19 cellular contexts compared by ENCODE assay signal in the genomic region with DNA sequence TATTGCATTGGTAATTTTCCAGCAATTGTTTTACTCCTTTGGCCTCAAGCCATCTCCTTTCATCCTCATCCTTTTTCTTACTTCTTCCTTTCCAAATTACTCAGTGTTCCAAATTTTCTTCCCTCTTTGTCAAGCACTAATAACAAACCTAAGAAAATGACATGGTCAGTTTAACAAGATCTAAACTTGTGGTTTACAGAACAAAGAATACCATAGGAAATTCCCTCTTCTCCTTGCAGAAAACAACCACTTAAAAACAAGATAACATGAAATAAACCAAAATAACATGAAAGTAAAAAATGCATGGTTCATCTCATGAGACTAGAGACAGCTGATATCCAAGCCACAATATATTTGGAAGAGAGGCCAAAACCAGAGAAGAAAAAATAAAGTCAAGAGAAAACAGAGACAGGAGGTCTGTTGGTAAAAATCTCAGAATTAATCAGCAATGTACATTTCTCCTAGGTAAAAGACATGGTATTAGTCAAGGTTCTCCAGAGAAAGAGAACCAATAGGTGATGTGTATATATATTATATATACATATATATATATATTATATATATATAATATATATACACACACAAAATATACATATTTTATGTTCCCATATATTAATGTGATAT. TPM values are rescaled to one million over a fixed set of nuclear protein-coding genes. Genes with fewer than 3 reads are reported as not detected.
DNase-seq lines count a peak whose midpoint lies in the region; ATAC-seq, FAIRE-seq and TF ChIP-seq lines count a peak whose summit lies in the region.
"Had no signal": no experiment of that assay in that cellular context is flagged by ENCODE, and none has a peak within 500 bp of the region (broad histone marks: within the 10 kb centered on the region; RNA-seq: fewer than 3 reads in every experiment).

No MANE protein-coding gene starts in this region.

- FAIRE-seq in frontal cortex (lab: Jason Lieb, UNC): peak; percentile 33

- in situ Hi-C loops in GM13977 (cut with MboI; ENCODE audit: low pct_unique_long_range_greater_than_20kb, low sequenced_read_pairs, unreplicated experiment): no loop called here

- ATAC-seq in GM21717 (IDR thresholded peaks at IDR 0.05; ENCODE audit: unreplicated experiment) (peak; percentile 59), HG03442 (IDR thresholded peaks at IDR 0.05; ENCODE audit: unreplicated experiment) (peak; percentile 53)
- ATAC-seq in activated T-cell treated with anti-CD3 and anti-CD28 coated beads, Interleukin-2, amount 50 U/mL, for 72 hours (replicated peaks in 1 of 2): no peak
- ATAC-seq: left lobe of liver, right lobe of liver, T-cell had no signal

- TF ChIP-seq CTCF in GM13977 (IDR thresholded peaks at IDR 0.05; ENCODE audit: extremely low read depth, insufficient read depth, missing control alignments) (no peak), chondrocyte (IDR thresholded peaks at IDR 0.05) (no peak)

- DNase-seq in GM13977 (ENCODE audit: low spot score) (peak; percentile 18), frontal cortex (ENCODE audit: low spot score in 2 of 2) (no peak), chondrocyte (ENCODE audit: low spot score) (no peak), T-helper 9 cell (no peak)
- no peak for DNase-seq in activated T-cell treated with anti-CD3 and anti-CD28 coated beads, Interleukin-2, amount 50 U/mL, for 72 hours
- no peak for DNase-seq in central memory CD4-positive, alpha-beta T cell
- DNase-seq: activated CD4-positive, alpha-beta memory T cell treated with anti-CD3 and anti-CD28 coated beads, Interleukin-2, amount 10 ng/mL, durations not matched to agents 7 days and 5 days; activated naive CD8-positive, alpha-beta T cell treated with anti-CD3 and anti-CD28 coated beads, Interleukin-2, amount 10 ng/mL, durations not matched to agents 7 days and 5 days; activated T-cell treated with anti-CD3 and anti-CD28 coated beads, Interleukin-2, amount 50 U/mL, for 48 hours; CD4-positive, alpha-beta T cell; Karpas-422; NCI-H1105 treated with DMSO at 0.1 percent for 48 hours; NCI-H526 treated with DMSO at 0.1 percent for 48 hours; right lobe of liver; SHP77 treated with DMSO at 0.1 percent for 48 hours; T-cell had no signal

- no peaks in the 10 kb centered on the region for H3K9me3 Mint-ChIP-seq in activated T-cell treated with anti-CD3 and anti-CD28 coated beads, Interleukin-2, amount 50 U/mL, for 72 hours
- no peaks in the 10 kb centered on the region for H3K9me3 Mint-ChIP-seq in chondrocyte (ENCODE audit: low read depth)
- H3K9me3 Mint-ChIP-seq: activated CD4-positive, alpha-beta memory T cell treated with anti-CD3 and anti-CD28 coated beads, Interleukin-2, amount 10 ng/mL, durations not matched to agents 7 days and 5 days; activated naive CD8-positive, alpha-beta T cell treated with anti-CD3 and anti-CD28 coated beads, Interleukin-2, amount 10 ng/mL, durations not matched to agents 7 days and 5 days; CD4-positive, alpha-beta T cell; T-cell had no signal

- no peak overlapping the region for H3K27ac Mint-ChIP-seq in activated T-cell treated with anti-CD3 and anti-CD28 coated beads, Interleukin-2, amount 50 U/mL, for 72 hours
- H3K27ac Mint-ChIP-seq in chondrocyte (ENCODE audit: unreplicated experiment): no peak overlapping the region
- H3K27ac Mint-ChIP-seq: activated CD4-positive, alpha-beta memory T cell treated with anti-CD3 and anti-CD28 coated beads, Interleukin-2, amount 10 ng/mL, durations not matched to agents 7 days and 5 days; activated naive CD8-positive, alpha-beta T cell treated with anti-CD3 and anti-CD28 coated beads, Interleukin-2, amount 10 ng/mL, durations not matched to agents 7 days and 5 days; CD4-positive, alpha-beta T cell; T-cell had no signal

- H3K4me1 Mint-ChIP-seq in activated T-cell treated with anti-CD3 and anti-CD28 coated beads, Interleukin-2, amount 50 U/mL, for 72 hours (ENCODE audit: low read depth): peaks cover 16% of the 10 kb centered on the region
- peaks cover 12% of the 10 kb centered on the region for H3K4me1 Mint-ChIP-seq in chondrocyte (ENCODE audit: low read depth)
- H3K4me1 Mint-ChIP-seq: T-cell had no signal

- H3K36me3 Mint-ChIP-seq in activated T-cell treated with anti-CD3 and anti-CD28 coated beads, Interleukin-2, amount 50 U/mL, for 72 hours (ENCODE audit: insufficient read depth in 2 of 2): no peaks in the 10 kb centered on the region
- H3K36me3 Mint-ChIP-seq in chondrocyte (ENCODE audit: low read depth): no peaks in the 10 kb centered on the region
- H3K36me3 Mint-ChIP-seq: activated naive CD8-positive, alpha-beta T cell treated with anti-CD3 and anti-CD28 coated beads, Interleukin-2, amount 10 ng/mL, durations not matched to agents 7 days and 5 days; T-cell had no signal

- no peak overlapping the region for H3K4me3 Mint-ChIP-seq in activated T-cell treated with anti-CD3 and anti-CD28 coated beads, Interleukin-2, amount 50 U/mL, for 72 hours
- no peak overlapping the region for H3K4me3 Mint-ChIP-seq in chondrocyte (ENCODE audit: unreplicated experiment)
- H3K4me3 Mint-ChIP-seq: activated CD4-positive, alpha-beta memory T cell treated with anti-CD3 and anti-CD28 coated beads, Interleukin-2, amount 10 ng/mL, durations not matched to agents 7 days and 5 days; activated naive CD8-positive, alpha-beta T cell treated with anti-CD3 and anti-CD28 coated beads, Interleukin-2, amount 10 ng/mL, durations not matched to agents 7 days and 5 days; CD4-positive, alpha-beta T cell; T-cell had no signal

- H3K27me3 Mint-ChIP-seq in activated T-cell treated with anti-CD3 and anti-CD28 coated beads, Interleukin-2, amount 50 U/mL, for 72 hours (ENCODE audit: low read depth): no peaks in the 10 kb centered on the region
- peaks cover 2% of the 10 kb centered on the region for H3K27me3 Mint-ChIP-seq in chondrocyte (ENCODE audit: low read depth)
- H3K27me3 Mint-ChIP-seq: activated CD4-positive, alpha-beta memory T cell treated with anti-CD3 and anti-CD28 coated beads, Interleukin-2, amount 10 ng/mL, durations not matched to agents 7 days and 5 days; activated naive CD8-positive, alpha-beta T cell treated with anti-CD3 and anti-CD28 coated beads, Interleukin-2, amount 10 ng/mL, durations not matched to agents 7 days and 5 days; T-cell had no signal

RNA-seq across cellular contexts. Expression of gene SENP6, which starts 51.0 kb away (rescaled TPM):
- 307 TPM for total RNA-seq in frontal cortex
- 10 to 100 TPM; 99.4 to 99.7 TPM for total RNA-seq in activated T-cell treated with anti-CD3 and anti-CD28 coated beads, Interleukin-2, amount 50 U/mL, for 72 hours
- 82.1 to 96.3 TPM (median 83.6 TPM) in 3 replicates for total RNA-seq in chondrocyte

RNA-seq across cellular contexts. Expression of gene FILIP1, which starts 57.1 kb away (rescaled TPM):
- total RNA-seq in frontal cortex (2.9 TPM), chondrocyte (0.51 to 7.1 TPM (median 7.0 TPM) in 3 replicates)
- total RNA-seq in activated T-cell treated with anti-CD3 and anti-CD28 coated beads, Interleukin-2, amount 50 U/mL, for 72 hours: under 1 TPM in 1 of 2 donors, not detected in 1; 0.05 TPM
- total RNA-seq: activated CD4-positive, alpha-beta memory T cell treated with anti-CD3 and anti-CD28 coated beads, Interleukin-2, amount 10 ng/mL, durations not matched to agents 7 days and 5 days; activated naive CD8-positive, alpha-beta T cell treated with anti-CD3 and anti-CD28 coated beads, Interleukin-2, amount 10 ng/mL, durations not matched to agents 7 days and 5 days had no signal

Comparison
In these comparisons a context has a peak if more than half of its experiments do, and no peak if none do; other contexts are left out.
1. ATAC-seq: peak in GM21717 (single experiment) and HG03442 (single experiment); none in activated T-cell treated with anti-CD3 and anti-CD28 coated beads, Interleukin-2, amount 50 U/mL, for 72 hours (0 of 2).